Comparison of ENCODE assay signal across 22 cellular contexts in genomic region chr5:57686806-57687205, GRCh38.
"Had no signal": no experiment of that assay in that cellular context is flagged by ENCODE, and none has a peak within 500 bp of the region (broad histone marks: within the 10 kb centered on the region; RNA-seq: fewer than 3 reads in every experiment).

No MANE protein-coding gene starts in this region.

- H3K27me3 ChIP-seq: SJCRH30 had no signal

- H3K4me3 Mint-ChIP-seq: IgD-negative memory B cell, T-cell had no signal

- H3K9me3 ChIP-seq: SJCRH30 had no signal

- H3K9me3 Mint-ChIP-seq: IgD-negative memory B cell, T-cell had no signal

- H3K27ac ChIP-seq: HL-60, KMS-11, SJCRH30 had no signal

- H3K27ac Mint-ChIP-seq: IgD-negative memory B cell, T-cell had no signal

- H3K36me3 Mint-ChIP-seq: IgD-negative memory B cell, T-cell had no signal

- ATAC-seq: K562, Right ventricle myocardium inferior, T-cell had no signal

- H3K4me3 ChIP-seq: K562, SJCRH30 had no signal

- H3K36me3 ChIP-seq: SJCRH30 had no signal

- DNase-seq: Kasumi-1, MM.1S, NCI-H1092 treated with DMSO at 0.1 percent for 48 hours, NCI-H1436, NCI-H187, NCI-H2029, NCI-H2081 treated with DMSO at 0.1 percent for 48 hours, NCI-H226, NCI-H446, NCI-H510A, NCI-H524 treated with DMSO at 0.1 percent for 48 hours, NCI-H69, NCI-H774, SHP77 treated with DMSO at 0.1 percent for 48 hours, SW 1271, T-cell had no signal

- H3K4me1 Mint-ChIP-seq: T-cell had no signal
